Comparison of ENCODE assay signal across 8 cellular contexts in the genomic region with DNA sequence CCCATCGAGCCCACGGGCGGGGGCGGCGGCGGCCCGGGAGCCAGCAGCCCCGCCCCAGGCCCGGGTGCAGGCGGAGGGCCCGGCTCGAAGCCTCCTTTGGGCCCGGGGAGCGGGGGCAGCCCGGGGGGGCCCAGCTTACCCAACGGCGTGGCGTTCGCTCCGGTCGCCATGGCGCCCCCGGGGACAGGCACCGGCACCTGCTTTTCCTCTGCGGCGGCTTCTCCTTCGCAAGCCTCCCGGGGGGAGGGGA. TPM values are rescaled to one million over a fixed set of nuclear protein-coding genes. Genes with fewer than 3 reads are reported as not detected.
A peak's percentile ranks its signal among the peaks of the same experiment; 100 is the strongest.
DNase-seq lines count a peak whose midpoint lies in the region; ATAC-seq lines count a peak whose summit lies in the region.

No MANE protein-coding gene starts in this region.

- H3K27me3 Mint-ChIP-seq in activated naive CD4-positive, alpha-beta T cell treated with anti-CD3 and anti-CD28 coated beads, Interleukin-2, amount 50 U/mL, for 24 hours: no peaks in the 10 kb centered on the region
- no peaks in the 10 kb centered on the region for H3K27me3 Mint-ChIP-seq in stimulated activated memory B cell treated with anti-CD40 and anti-IgM and Interleukin-4, amounts not matched to agents 10 μg/mL and 1 μg/mL and 100 μg/mL, for 72 hours

- intact Hi-C loops in left ventricle myocardium superior (cut with micrococcal nuclease): no loop called here

- peak overlapping the region; percentile 95 for H3K4me3 Mint-ChIP-seq in activated naive CD4-positive, alpha-beta T cell treated with anti-CD3 and anti-CD28 coated beads, Interleukin-2, amount 50 U/mL, for 24 hours
- peak overlapping the region; percentile 93 for H3K4me3 Mint-ChIP-seq in stimulated activated memory B cell treated with anti-CD40 and anti-IgM and Interleukin-4, amounts not matched to agents 10 μg/mL and 1 μg/mL and 100 μg/mL, for 72 hours

- H3K9me3 Mint-ChIP-seq in activated naive CD4-positive, alpha-beta T cell treated with anti-CD3 and anti-CD28 coated beads, Interleukin-2, amount 50 U/mL, for 24 hours: no peaks in the 10 kb centered on the region
- H3K9me3 Mint-ChIP-seq in stimulated activated memory B cell treated with anti-CD40 and anti-IgM and Interleukin-4, amounts not matched to agents 10 μg/mL and 1 μg/mL and 100 μg/mL, for 72 hours: no peaks in the 10 kb centered on the region

- no peak overlapping the region for H3K27ac Mint-ChIP-seq in activated naive CD4-positive, alpha-beta T cell treated with anti-CD3 and anti-CD28 coated beads, Interleukin-2, amount 50 U/mL, for 24 hours
- peak overlapping the region; percentile 100 for H3K27ac Mint-ChIP-seq in stimulated activated memory B cell treated with anti-CD40 and anti-IgM and Interleukin-4, amounts not matched to agents 10 μg/mL and 1 μg/mL and 100 μg/mL, for 72 hours

- peak overlapping the region; percentile 99 for H3K9ac ChIP-seq in SK-N-MC (ENCODE audit: insufficient read length)

- DNase-seq in activated naive CD4-positive, alpha-beta T cell treated with anti-CD3 and anti-CD28 coated beads, Interleukin-2, amount 50 U/mL, for 16 hours: no peak
- no peak for DNase-seq in SK-N-MC (ENCODE audit: low read depth, low spot score)
- no peak for DNase-seq in left ventricle myocardium superior
- no peak for DNase-seq in COLO668 (lab: John Stamatoyannopoulos, UW; ENCODE audit: unreplicated experiment)
- no peak for DNase-seq in DMS153 (lab: John Stamatoyannopoulos, UW)
- DNase-seq in NK-92 (lab: John Stamatoyannopoulos, UW; ENCODE audit: unreplicated experiment): no peak

- H3K4me3 ChIP-seq in SK-N-MC: peak overlapping the region; percentile 88

- no peaks in the 10 kb centered on the region for H3K9me3 ChIP-seq in SK-N-MC (ENCODE audit: low read depth, low read length)

- H3K27ac ChIP-seq in SK-N-MC: peak overlapping the region; percentile 97

- H3K36me3 Mint-ChIP-seq in activated naive CD4-positive, alpha-beta T cell treated with anti-CD3 and anti-CD28 coated beads, Interleukin-2, amount 50 U/mL, for 24 hours: peaks cover 29% of the 10 kb centered on the region
- peaks cover 46% of the 10 kb centered on the region for H3K36me3 Mint-ChIP-seq in stimulated activated memory B cell treated with anti-CD40 and anti-IgM and Interleukin-4, amounts not matched to agents 10 μg/mL and 1 μg/mL and 100 μg/mL, for 72 hours

- H3K36me3 ChIP-seq in SK-N-MC (ENCODE audit: insufficient read depth, low read length): peaks cover 44% of the 10 kb centered on the region

- peak; percentile 3 for ATAC-seq in left ventricle myocardium superior
- ATAC-seq in stimulated activated memory B cell treated with anti-CD40 and anti-IgM and Interleukin-4, amounts not matched to agents 10 μg/mL and 1 μg/mL and 100 μg/mL, for 72 hours: peak; percentile 42

- H3K4me1 Mint-ChIP-seq in activated naive CD4-positive, alpha-beta T cell treated with anti-CD3 and anti-CD28 coated beads, Interleukin-2, amount 50 U/mL, for 24 hours: peaks cover 66% of the 10 kb centered on the region
- H3K4me1 Mint-ChIP-seq in stimulated activated memory B cell treated with anti-CD40 and anti-IgM and Interleukin-4, amounts not matched to agents 10 μg/mL and 1 μg/mL and 100 μg/mL, for 72 hours: peaks cover 70% of the 10 kb centered on the region

RNA-seq across cellular contexts. Expression of a gene that starts 0.2 kb away (rescaled TPM):
- 191 TPM for total RNA-seq in left ventricle myocardium superior

RNA-seq across cellular contexts. Expression of a gene that starts 18.4 kb away (rescaled TPM):
- 175 TPM for total RNA-seq in left ventricle myocardium superior

RNA-seq across cellular contexts. Expression of a gene that starts 24.9 kb away (rescaled TPM):
- total RNA-seq in left ventricle myocardium superior: 8.6 TPM

RNA-seq across cellular contexts. Expression of a gene that starts 32.2 kb away (rescaled TPM):
- 9.1 TPM for total RNA-seq in left ventricle myocardium superior

RNA-seq across cellular contexts. Expression of a gene that starts 34.2 kb away (rescaled TPM):
- 44.5 TPM for total RNA-seq in left ventricle myocardium superior
